In the genomic region with DNA sequence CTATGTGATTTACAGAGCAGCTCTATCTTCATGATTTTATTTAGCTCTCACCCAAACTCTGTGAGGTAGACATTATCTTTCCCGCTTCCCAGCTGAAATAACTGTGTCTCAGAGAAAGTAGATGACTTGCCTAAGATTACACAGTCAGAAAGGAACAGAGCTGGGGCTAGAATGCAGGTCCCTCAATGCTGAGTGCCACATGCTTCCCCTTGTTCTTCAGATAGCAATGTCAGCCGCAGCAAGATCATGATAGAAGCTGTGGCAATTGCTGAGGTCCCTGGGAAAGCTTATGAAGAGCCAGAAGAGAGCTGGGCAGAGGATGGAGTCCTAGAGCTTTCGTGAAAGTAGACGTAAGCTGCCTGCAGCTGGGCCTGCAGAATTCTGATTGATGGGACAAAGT, we compare ENCODE assay signal across 25 cellular contexts. TPM values are rescaled to one million over a fixed set of nuclear protein-coding genes. Genes with fewer than 3 reads are reported as not detected.
"Had no signal": no experiment of that assay in that cellular context is flagged by ENCODE, and none has a peak within 500 bp of the region (broad histone marks: within the 10 kb centered on the region; RNA-seq: fewer than 3 reads in every experiment).

No MANE protein-coding gene starts in this region.

- H3K79me2 ChIP-seq: hepatocyte had no signal

- H3K27ac ChIP-seq: cardiac muscle cell, lower lobe of right lung, suprapubic skin, tibial nerve had no signal

- H3K9me3 ChIP-seq: lower lobe of right lung, mucosa of descending colon, suprapubic skin, tibial nerve had no signal

- FAIRE-seq: frontal cortex, small intestine had no signal

- H3K36me3 ChIP-seq: cardiac muscle cell, lower lobe of right lung, suprapubic skin, tibial nerve had no signal

- ATAC-seq: left lobe of liver; lower lobe of right lung; stimulated activated effector memory CD8-positive, alpha-beta T cell treated with anti-CD3 and anti-CD28 coated beads, Interleukin-12 subunit alpha, Interleukin-12 subunit beta, amount 100 ng/mL, for 72 hours; stimulated activated naive CD8-positive, alpha-beta T cell treated with anti-CD3 and anti-CD28 coated beads, Interleukin-15, amount 100 ng/mL, for 72 hours had no signal

- H3K4me2 ChIP-seq: hepatocyte had no signal

- H2AFZ ChIP-seq: hepatocyte had no signal

- H3K27me3 ChIP-seq: cardiac muscle cell, hepatocyte, suprapubic skin, tibial nerve had no signal

- DNase-seq: activated B cell treated with CpG ODN at 0.5 μM for 24 hours; activated CD4-positive, alpha-beta memory T cell treated with anti-CD3 and anti-CD28 coated beads for 36 hours; activated CD4-positive, alpha-beta T cell treated with anti-CD3 and anti-CD28 coated beads for 4 hours; activated effector memory CD4-positive, alpha-beta T cell treated with Interleukin-2 at 50 U/mL for 16 hours; activated naive CD4-positive, alpha-beta T cell treated with anti-CD3 and anti-CD28 coated beads for 36 hours; activated T-cell treated with anti-CD3 and anti-CD28 coated beads, Interleukin-2, amount 50 U/mL, for 48 hours; amygdala; glutamatergic neuron; immature natural killer cell; lower lobe of right lung; mesendoderm; nephron progenitor cell; posterior cingulate gyrus; stimulated activated CD4-positive, alpha-beta T cell treated with anti-CD3 and anti-CD28 coated beads, Interleukin-2, amount 100 ng/mL, for 24 hours; stimulated activated naive CD8-positive, alpha-beta T cell treated with anti-CD3 and anti-CD28 coated beads, Interleukin-15, amount 100 ng/mL, for 72 hours had no signal

- H3K4me1 ChIP-seq: lower lobe of right lung, tibial nerve had no signal

- H3K4me3 ChIP-seq: cardiac muscle cell, hepatocyte, lower lobe of right lung, mucosa of descending colon, suprapubic skin, tibial nerve had no signal

RNA-seq across cellular contexts. Expression of gene GABRE, which starts 11.1 kb away (rescaled TPM):
- total RNA-seq: activated B cell treated with CpG ODN at 0.5 μM for 24 hours; activated CD4-positive, alpha-beta memory T cell treated with anti-CD3 and anti-CD28 coated beads for 36 hours; activated naive CD4-positive, alpha-beta T cell treated with anti-CD3 and anti-CD28 coated beads for 36 hours; T-helper 2 cell treated with Interferon-gamma antibody and Interleukin-4, amounts not matched to agents 100 ng/mL and 5 ng/mL, for 36 hours had no signal
- polyA plus RNA-seq: immature natural killer cell had no signal
